ENCODE assay signal across 8 cellular contexts in genomic region chr1:35145892-35146549, GRCh38. TPM values are rescaled to one million over a fixed set of nuclear protein-coding genes. Genes with fewer than 3 reads are reported as not detected.
DNase-seq lines count a peak whose midpoint lies in the region; ATAC-seq, FAIRE-seq and TF ChIP-seq lines count a peak whose summit lies in the region.
"Not testable (repeated sequence)": the region's sequence is repeated elsewhere in the genome, so short reads cannot be mapped to it uniquely, and the experiment has no call there.

No MANE protein-coding gene starts in this region.

- not testable (repeated sequence) for H3K27me3 ChIP-seq in cardiac muscle cell; psoas muscle (ENCODE audit: insufficient read depth in 3 of 3, low read length in 2 of 3); testis

- H3K27ac Mint-ChIP-seq in activated T-helper 17 cell treated with anti-CD3 and anti-CD28 coated beads, Interleukin-2, amount 50 U/mL, for 72 hours: peak overlapping the region; percentile 84

- H3K36me3 Mint-ChIP-seq in activated T-helper 17 cell treated with anti-CD3 and anti-CD28 coated beads, Interleukin-2, amount 50 U/mL, for 72 hours (ENCODE audit: low read depth): not testable (repeated sequence)

- H3K27ac ChIP-seq in cardiac muscle cell: peak overlapping the region; percentile 58
- H3K27ac ChIP-seq in psoas muscle: not testable (repeated sequence)
- H3K27ac ChIP-seq in testis: peak overlapping the region in 1 of 2 donors; percentile 24

- H3K4me3 ChIP-seq in cardiac muscle cell (peak overlapping the region; percentile 3), psoas muscle (peak overlapping the region; percentile 52)
- H3K4me3 ChIP-seq in mucosa of descending colon, testis: not testable (repeated sequence)

- H3K4me3 Mint-ChIP-seq in activated T-helper 17 cell treated with anti-CD3 and anti-CD28 coated beads, Interleukin-2, amount 50 U/mL, for 72 hours: peak overlapping the region; percentile 61

- not testable (repeated sequence) for DNase-seq in GM18507 (ENCODE audit: extremely low spot score, insufficient read length, low read depth); cardiac muscle cell (ENCODE audit: low read depth in 1 of 2, low spot score in 1 of 2); psoas muscle
- peak; percentile 1 for DNase-seq in central memory CD4-positive, alpha-beta T cell
- DNase-seq in mucosa of descending colon (peak in 2 of 3 donors; percentile 11 to 45), testis (peak; percentile 15)

- H3K36me3 ChIP-seq in cardiac muscle cell; mucosa of descending colon (ENCODE audit: low read depth); psoas muscle (ENCODE audit: insufficient read depth in 1 of 2, low read depth in 1 of 2); testis (ENCODE audit: low read depth, missing control alignments): not testable (repeated sequence)

- not testable (repeated sequence) for H3K27me3 Mint-ChIP-seq in activated T-helper 17 cell treated with anti-CD3 and anti-CD28 coated beads, Interleukin-2, amount 50 U/mL, for 72 hours

- WGBS in psoas muscle, 3 donors: 20 to 57% (median 26%) methylated on average over 13 of the region's 13 CpGs
- WGBS in testis, 2 donors: 41 to 61% methylated on average over 13 of the region's 13 CpGs

- TF ChIP-seq CTCF in cardiac muscle cell (IDR thresholded peaks at IDR 0.05; ENCODE audit: low read depth, low read length); mucosa of descending colon (IDR thresholded peaks at IDR 0.05); psoas muscle (IDR thresholded peaks at IDR 0.05); testis (IDR thresholded peaks at IDR 0.05): not testable (repeated sequence)

- not testable (repeated sequence) for H3K9me3 Mint-ChIP-seq in activated T-helper 17 cell treated with anti-CD3 and anti-CD28 coated beads, Interleukin-2, amount 50 U/mL, for 72 hours

- not testable (repeated sequence) for H3K4me1 Mint-ChIP-seq in activated T-helper 17 cell treated with anti-CD3 and anti-CD28 coated beads, Interleukin-2, amount 50 U/mL, for 72 hours

- H3K4me1 ChIP-seq in cardiac muscle cell (ENCODE audit: low read depth): peaks cover 54% of the 10 kb centered on the region
- not testable (repeated sequence) for H3K4me1 ChIP-seq in mucosa of descending colon (ENCODE audit: low read depth); psoas muscle; testis

- not testable (repeated sequence) for TF ChIP-seq POLR2A in testis (IDR thresholded peaks at IDR 0.05)

- peak; percentile 76 to 90 for ATAC-seq in activated CD4-positive, CD25-positive, alpha-beta regulatory T cell treated with anti-CD3 and anti-CD28 coated beads, Interleukin-2, amount 50 U/mL, for 24 hours
- ATAC-seq in activated T-helper 17 cell treated with anti-CD3 and anti-CD28 coated beads, Interleukin-2, amount 50 U/mL, for 72 hours (replicated peaks): peak; percentile 46
- ATAC-seq in mucosa of descending colon (peak; percentile 36), psoas muscle (peak in 2 of 4 donors; percentile 35 to 50)

- intact Hi-C loops in mucosa of descending colon (cut with DNase I, micrococcal nuclease); psoas muscle (cut with DNase I); testis (cut with DNase I; ENCODE audit: low total_unique reads): not testable (repeated sequence)

- FAIRE-seq in GM18507 (lab: Jason Lieb, UNC): peak; percentile 15

- not testable (repeated sequence) for H3K9me3 ChIP-seq in cardiac muscle cell (ENCODE audit: low read depth); mucosa of descending colon; psoas muscle; testis

RNA-seq across cellular contexts. Expression of gene SFPQ, which starts 46.9 kb away (rescaled TPM):
- total RNA-seq in activated T-helper 17 cell treated with anti-CD3 and anti-CD28 coated beads, Interleukin-2, amount 50 U/mL, for 72 hours: 100 to 1,000 TPM; 228 to 318 TPM
- total RNA-seq in cardiac muscle cell (187 and 281 TPM in 2 replicates), mucosa of descending colon (100 to 1,000 TPM; 164 to 196 (median 174) TPM), psoas muscle (100 to 1,000 TPM in 2 of 4 donors, 10 to 100 TPM in 2; 51.3 to 124 (median 102) TPM), testis (100 to 1,000 TPM; 417 to 436 TPM)
- polyA plus RNA-seq in cardiac muscle cell (174 and 193 TPM in 2 replicates), psoas muscle (10 to 100 TPM; 79.4 to 86.8 (median 82.7) TPM), testis (ENCODE audit: insufficient read depth, low read depth, low replicate concordance) (297 TPM)
